Comparison of ENCODE assay signal across 8 cellular contexts in the genomic region with DNA sequence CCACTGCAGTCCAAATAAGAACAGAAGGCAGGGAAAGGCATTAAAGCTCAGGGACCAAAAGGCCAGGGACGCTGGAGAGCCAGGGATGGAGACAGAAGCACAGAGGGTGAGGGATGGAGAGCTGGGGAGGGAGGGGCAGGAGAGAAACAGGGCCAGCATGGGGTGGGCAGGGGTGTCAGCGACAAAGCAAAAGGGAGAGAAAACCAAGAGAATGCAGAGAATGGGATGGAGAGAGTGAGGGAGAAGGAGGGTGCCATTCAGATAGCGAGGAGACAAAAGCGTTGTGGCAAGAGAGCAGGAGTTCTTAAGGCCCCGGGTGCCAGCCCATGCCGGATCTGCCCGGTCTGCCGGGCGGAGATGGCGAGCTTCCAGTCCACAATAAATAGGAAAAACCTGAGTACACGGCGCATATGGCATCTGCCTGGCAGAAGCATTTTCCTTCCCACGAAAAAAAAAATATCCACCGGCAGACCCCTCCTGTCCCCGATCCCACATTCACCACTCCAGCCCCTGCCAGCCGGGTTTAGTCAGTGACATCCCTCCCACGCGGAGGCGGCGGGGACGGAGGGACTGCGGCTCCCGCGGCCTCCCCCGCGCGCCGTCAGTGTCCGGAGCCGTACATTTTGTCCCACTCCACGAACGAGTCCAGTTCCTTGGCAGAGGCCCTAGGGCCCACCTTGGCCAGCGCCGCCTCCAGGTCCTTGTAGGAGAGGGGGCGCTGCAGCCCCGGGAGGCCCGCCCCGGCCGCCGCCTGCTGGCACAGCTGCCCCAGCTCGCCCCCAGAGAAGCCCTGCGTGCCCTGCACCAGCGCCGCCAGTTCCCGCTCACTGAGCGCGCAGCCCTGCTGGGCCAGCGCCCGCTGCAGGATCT. TPM values are rescaled to one million over a fixed set of nuclear protein-coding genes. Genes with fewer than 3 reads are reported as not detected.
A peak's percentile ranks its signal among the peaks of the same experiment; 100 is the strongest.
DNase-seq lines count a peak whose midpoint lies in the region; ATAC-seq and TF ChIP-seq lines count a peak whose summit lies in the region.

No MANE protein-coding gene starts in this region.

- peaks cover 53% of the 10 kb centered on the region for H3K27me3 Mint-ChIP-seq in T-helper 2 cell treated with Interferon-gamma antibody and Interleukin-4, amounts not matched to agents 5 μg/mL and 100 μg/mL, for 36 hours (ENCODE audit: low read depth)

- no peaks in the 10 kb centered on the region for H3K36me3 Mint-ChIP-seq in T-helper 2 cell treated with Interferon-gamma antibody and Interleukin-4, amounts not matched to agents 5 μg/mL and 100 μg/mL, for 36 hours (ENCODE audit: low read depth)

- intact Hi-C loops in head of caudate nucleus (cut with DNase I): no loop called here
- intact Hi-C loops in gastrocnemius medialis (cut with DNase I; ENCODE audit: low total_unique reads): loop anchor here (10.0 kb wide), 1 partner anchor 395 kb away; a partner anchor contains a TSS

- peaks cover 4% of the 10 kb centered on the region for H3K4me1 Mint-ChIP-seq in T-helper 2 cell treated with Interferon-gamma antibody and Interleukin-4, amounts not matched to agents 5 μg/mL and 100 μg/mL, for 36 hours (ENCODE audit: low read depth)

- POLR2A ChIA-PET in HEK293 (lab: Yijun Ruan, JAX): interaction anchor here (0.7 to 1.3 kb wide), 4 partner anchors 12 to 213 kb away, joined by 3 to 6 read pairs (median 4); no protein-coding TSS in a partner anchor

- H3K27ac ChIP-seq in HEK293 (ENCODE audit: extremely low read depth, low read depth, low read length): peak overlapping the region; percentile 67; the same call in 1 of the 2 replicates
- H3K27ac ChIP-seq in gastrocnemius medialis: no peak overlapping the region

- H3K9me3 Mint-ChIP-seq in T-helper 2 cell treated with Interferon-gamma antibody and Interleukin-4, amounts not matched to agents 5 μg/mL and 100 μg/mL, for 36 hours: no peaks in the 10 kb centered on the region

- no peaks in the 10 kb centered on the region for H3K36me3 ChIP-seq in HEK293 (ENCODE audit: control insufficient read depth in 2 of 2, insufficient read depth in 1 of 2, low read length in 2 of 2)
- H3K36me3 ChIP-seq in gastrocnemius medialis: no peaks in the 10 kb centered on the region

- H3K9me3 ChIP-seq in HEK293 (ENCODE audit: control insufficient read depth, insufficient read depth, low read depth, low read length) (no peaks in the 10 kb centered on the region), gastrocnemius medialis (no peaks in the 10 kb centered on the region)

- peak overlapping the region; percentile 8 for H3K27ac Mint-ChIP-seq in T-helper 2 cell treated with Interferon-gamma antibody and Interleukin-4, amounts not matched to agents 5 μg/mL and 100 μg/mL, for 36 hours

- TF ChIP-seq CTCF in AG09319 (IDR thresholded peaks at IDR 0.05; ENCODE audit: low read depth, low read length) (peak; percentile 13), HEK293 (tag by site-specific recombination; IDR thresholded peaks at IDR 0.05) (peak; percentile 95), gastrocnemius medialis (IDR thresholded peaks at IDR 0.05 in 4 of 5, conservative IDR thresholded peaks at IDR 0.05 in 1 of 5) (no peak)

- peaks cover 0 to 18% (median 16%) of the 10 kb centered on the region in 3 donors for H3K27me3 ChIP-seq in gastrocnemius medialis

- in situ Hi-C loops in gastrocnemius medialis (cut with MboI; ENCODE audit: low sequenced_read_pairs in 4 of 4): loop anchor here in 1 of 4 donors (25.0 kb wide), 1 partner anchor 383 kb away; no protein-coding TSS in a partner anchor

- H3K4me1 ChIP-seq in HEK293 (ENCODE audit: control insufficient read depth, insufficient read depth, low read length) (no peaks in the 10 kb centered on the region), gastrocnemius medialis (no peaks in the 10 kb centered on the region)

- CTCF ChIA-PET in HEK293 (lab: Yijun Ruan, JAX): interaction anchor here (0.6 to 1.2 kb wide), 6 partner anchors 16 to 402 kb away, joined by 3 to 12 read pairs (median 3); no protein-coding TSS in a partner anchor

- DNase-seq in AG09319 (ENCODE audit: extremely low read depth, low read depth) (no peak), head of caudate nucleus (peak in 29 of 42 donors; percentile 6 to 70 (median 44)), gastrocnemius medialis (no peak), mesenteric fat pad (ENCODE audit: low spot score) (no peak), OCI-M2 (lab: John Stamatoyannopoulos, UW; ENCODE audit: unreplicated experiment) (no peak)
- no peak for DNase-seq in T-helper 2 cell treated with Interferon-gamma antibody and Interleukin-4, amounts not matched to agents 5 μg/mL and 100 μg/mL, for 36 hours (ENCODE audit: low spot score)

- peak overlapping the region; percentile 71 for H3K4me3 Mint-ChIP-seq in T-helper 2 cell treated with Interferon-gamma antibody and Interleukin-4, amounts not matched to agents 5 μg/mL and 100 μg/mL, for 36 hours

- TF ChIP-seq POLR2A in gastrocnemius medialis (IDR thresholded peaks at IDR 0.05): no peak

- H3K4me3 ChIP-seq in HEK293 (ENCODE audit: low read depth, low read length) (peak overlapping the region; percentile 41), gastrocnemius medialis (peak overlapping the region in 3 of 4 donors; percentile 9 to 35 (median 34))

- ATAC-seq in gastrocnemius medialis (no peak), HG03565 (IDR thresholded peaks at IDR 0.05; ENCODE audit: unreplicated experiment) (no peak)

TF ChIP-seq in HEK293, 187 proteins besides CTCF, POLR2A, EP300 and RAD21 (continues in another document):
- TF ChIP-seq ZFHX2 (tag by site-specific recombination; conservative IDR thresholded peaks at IDR 0.05): peak; percentile 91
- no peak for TF ChIP-seq ZNF76 (tag by site-specific recombination; IDR thresholded peaks at IDR 0.05; ENCODE audit: borderline replicate concordance, low read depth)
- peak; percentile 68; the same call in 1 of the 2 replicates for TF ChIP-seq GLIS2 (tag by site-specific recombination; IDR thresholded peaks at IDR 0.05)
- TF ChIP-seq ZNF174 (tag by site-specific recombination; IDR thresholded peaks at IDR 0.05): no peak
- peak; percentile 90 for TF ChIP-seq ZBTB8A (tag by site-specific recombination; IDR thresholded peaks at IDR 0.05)
- TF ChIP-seq ZNF140 (tag by site-specific recombination; IDR thresholded peaks at IDR 0.05): no peak
- TF ChIP-seq, protein P1, sequence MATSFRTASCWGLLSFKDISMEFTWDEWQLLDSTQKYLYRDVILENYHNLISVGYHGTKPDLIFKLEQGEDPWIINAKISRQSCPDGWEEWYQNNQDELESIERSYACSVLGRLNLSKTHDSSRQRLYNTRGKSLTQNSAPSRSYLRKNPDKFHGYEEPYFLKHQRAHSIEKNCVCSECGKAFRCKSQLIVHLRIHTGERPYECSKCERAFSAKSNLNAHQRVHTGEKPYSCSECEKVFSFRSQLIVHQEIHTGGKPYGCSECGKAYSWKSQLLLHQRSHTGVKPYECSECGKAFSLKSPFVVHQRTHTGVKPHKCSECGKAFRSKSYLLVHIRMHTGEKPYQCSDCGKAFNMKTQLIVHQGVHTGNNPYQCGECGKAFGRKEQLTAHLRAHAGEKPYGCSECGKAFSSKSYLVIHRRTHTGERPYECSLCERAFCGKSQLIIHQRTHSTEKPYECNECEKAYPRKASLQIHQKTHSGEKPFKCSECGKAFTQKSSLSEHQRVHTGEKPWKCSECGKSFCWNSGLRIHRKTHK (tag by site-specific recombination; IDR thresholded peaks at IDR 0.05): no peak
- TF ChIP-seq ZBTB7A (tag by site-specific recombination; IDR thresholded peaks at IDR 0.05; ENCODE audit: low read depth): 0 out of 2 replicates have a peak, but pooled peaks have one; percentile 36
- TF ChIP-seq ZNF747 (tag by site-specific recombination; IDR thresholded peaks at IDR 0.05): no peak
- TF ChIP-seq ZFP69B (tag by site-specific recombination; IDR thresholded peaks at IDR 0.05): peak; percentile 73
- TF ChIP-seq PRDM1 (tag by site-specific recombination; IDR thresholded peaks at IDR 0.05): peak; percentile 97
- TF ChIP-seq ZNF670 (tag by site-specific recombination; IDR thresholded peaks at IDR 0.05; ENCODE audit: low read depth): no peak
- TF ChIP-seq ZBTB48 (tag by site-specific recombination; IDR thresholded peaks at IDR 0.05): peak; percentile 48; the same call in 1 of the 2 replicates
- TF ChIP-seq EGR2 (tag by site-specific recombination; IDR thresholded peaks at IDR 0.05; ENCODE audit: low read depth): peak; percentile 71
- TF ChIP-seq ZIC2 (tag by site-specific recombination; IDR thresholded peaks at IDR 0.05): peak; percentile 58
- peak; percentile 28; the same call in 1 of the 2 replicates for TF ChIP-seq ZBTB20 (tag by site-specific recombination; IDR thresholded peaks at IDR 0.05)
- no peak for TF ChIP-seq ZNF202 (tag by site-specific recombination; IDR thresholded peaks at IDR 0.05; ENCODE audit: borderline replicate concordance)
- TF ChIP-seq, protein P2, sequence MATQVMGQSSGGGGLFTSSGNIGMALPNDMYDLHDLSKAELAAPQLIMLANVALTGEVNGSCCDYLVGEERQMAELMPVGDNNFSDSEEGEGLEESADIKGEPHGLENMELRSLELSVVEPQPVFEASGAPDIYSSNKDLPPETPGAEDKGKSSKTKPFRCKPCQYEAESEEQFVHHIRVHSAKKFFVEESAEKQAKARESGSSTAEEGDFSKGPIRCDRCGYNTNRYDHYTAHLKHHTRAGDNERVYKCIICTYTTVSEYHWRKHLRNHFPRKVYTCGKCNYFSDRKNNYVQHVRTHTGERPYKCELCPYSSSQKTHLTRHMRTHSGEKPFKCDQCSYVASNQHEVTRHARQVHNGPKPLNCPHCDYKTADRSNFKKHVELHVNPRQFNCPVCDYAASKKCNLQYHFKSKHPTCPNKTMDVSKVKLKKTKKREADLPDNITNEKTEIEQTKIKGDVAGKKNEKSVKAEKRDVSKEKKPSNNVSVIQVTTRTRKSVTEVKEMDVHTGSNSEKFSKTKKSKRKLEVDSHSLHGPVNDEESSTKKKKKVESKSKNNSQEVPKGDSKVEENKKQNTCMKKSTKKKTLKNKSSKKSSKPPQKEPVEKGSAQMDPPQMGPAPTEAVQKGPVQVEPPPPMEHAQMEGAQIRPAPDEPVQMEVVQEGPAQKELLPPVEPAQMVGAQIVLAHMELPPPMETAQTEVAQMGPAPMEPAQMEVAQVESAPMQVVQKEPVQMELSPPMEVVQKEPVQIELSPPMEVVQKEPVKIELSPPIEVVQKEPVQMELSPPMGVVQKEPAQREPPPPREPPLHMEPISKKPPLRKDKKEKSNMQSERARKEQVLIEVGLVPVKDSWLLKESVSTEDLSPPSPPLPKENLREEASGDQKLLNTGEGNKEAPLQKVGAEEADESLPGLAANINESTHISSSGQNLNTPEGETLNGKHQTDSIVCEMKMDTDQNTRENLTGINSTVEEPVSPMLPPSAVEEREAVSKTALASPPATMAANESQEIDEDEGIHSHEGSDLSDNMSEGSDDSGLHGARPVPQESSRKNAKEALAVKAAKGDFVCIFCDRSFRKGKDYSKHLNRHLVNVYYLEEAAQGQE (tag by site-specific recombination; IDR thresholded peaks at IDR 0.05): peak; percentile 64
- TF ChIP-seq GLIS1 (tag by site-specific recombination; IDR thresholded peaks at IDR 0.05): peak; percentile 45; the same call in 1 of the 2 replicates

RNA-seq across cellular contexts. Expression of a gene that starts 28.4 kb away (rescaled TPM):
- under 1 TPM in 2 of 4 donors, not detected in 2; 0.07 to 0.25 TPM for total RNA-seq in gastrocnemius medialis
- 1.3 TPM for total RNA-seq in mesenteric fat pad

Comparison
In these comparisons a context has a peak if more than half of its experiments do, and no peak if none do; other contexts are left out.
1. DNase-seq: peak in head of caudate nucleus (29 of 42); none in AG09319 (single experiment), T-helper 2 cell treated with Interferon-gamma antibody and Interleukin-4, amounts not matched to agents 5 μg/mL and 100 μg/mL, for 36 hours (single experiment), gastrocnemius medialis (0 of 2), mesenteric fat pad (single experiment) and OCI-M2 (single experiment).
2. CTCF ChIP-seq: peak in AG09319 (single experiment) and HEK293 (single experiment); none in gastrocnemius medialis (0 of 5).